In genomic region chr20:38034108-38034649, GRCh38 we compare ENCODE assay signal across 7 cellular contexts. TPM values are rescaled to one million over a fixed set of nuclear protein-coding genes. Genes with fewer than 3 reads are reported as not detected.
DNase-seq lines count a peak whose midpoint lies in the region; ATAC-seq lines count a peak whose summit lies in the region.

No MANE protein-coding gene starts in this region.

- H3K4me2 ChIP-seq in Karpas-422 (ENCODE audit: low read depth, low read length, poor library complexity, severe bottlenecking) = peak overlapping the region; percentile 96

- H3K79me2 ChIP-seq in Karpas-422 (ENCODE audit: low read length) = peaks cover 100% of the 10 kb centered on the region

- H3K36me3 ChIP-seq in Karpas-422 (ENCODE audit: insufficient read depth, low read length) = peaks cover 22% of the 10 kb centered on the region; the same call in 1 of the 2 replicates

- peak overlapping the region; percentile 42; the same call in 1 of the 2 replicates for H3K27ac ChIP-seq in Karpas-422 (ENCODE audit: low read length)

- peak overlapping the region; percentile 96 for H3K4me3 ChIP-seq in Karpas-422 (ENCODE audit: low read length)
- H3K4me3 ChIP-seq in mononuclear cell (ENCODE audit: low read length) = peak overlapping the region; percentile 76

- H4K20me1 ChIP-seq in Karpas-422 (ENCODE audit: insufficient read depth, low read depth, low read length) = peaks cover 4% of the 10 kb centered on the region; the same call in 1 of the 2 replicates

- peaks cover 47% of the 10 kb centered on the region for H3K4me1 ChIP-seq in Karpas-422 (ENCODE audit: low read length)
- peaks cover 39% of the 10 kb centered on the region for H3K4me1 ChIP-seq in mononuclear cell (ENCODE audit: insufficient read depth, low read length)

- H3K9me2 ChIP-seq in Karpas-422 (replicated peaks; ENCODE audit: insufficient read depth, low read length) = no peaks in the 10 kb centered on the region

- H3K27me3 ChIP-seq in Karpas-422 (ENCODE audit: low read length) = no peaks in the 10 kb centered on the region
- no peaks in the 10 kb centered on the region for H3K27me3 ChIP-seq in mononuclear cell (ENCODE audit: insufficient read depth, low read length)

- H3K9me3 ChIP-seq in Karpas-422 (ENCODE audit: low read length) (no peaks in the 10 kb centered on the region), mononuclear cell (ENCODE audit: low read depth, low read length) (no peaks in the 10 kb centered on the region)

- H2AFZ ChIP-seq in Karpas-422 (ENCODE audit: low read length) = peak overlapping the region; percentile 82; the same call in 1 of the 2 replicates

- peak overlapping the region; percentile 98 for H3K9ac ChIP-seq in Karpas-422 (ENCODE audit: low read length)

- ATAC-seq in GM19372 (IDR thresholded peaks at IDR 0.05; ENCODE audit: low read depth, unreplicated experiment) = peak; percentile 17

- no peak for DNase-seq in Karpas-422
- DNase-seq in cerebellar cortex (ENCODE audit: low spot score) = peak; percentile 14
- no peak for DNase-seq in stimulated activated naive CD4-positive, alpha-beta T cell treated with Interleukin-2 at 50 U/mL for 16 hours (lab: John Stamatoyannopoulos, UW)
- no peak for DNase-seq in GM19240 (ENCODE audit: insufficient read length, low spot score)
- no peak for DNase-seq in AG08395 (ENCODE audit: low spot score)

RNA-seq across cellular contexts. Expression of gene RPRD1B, which starts 0.6 kb away (rescaled TPM):
- 20.3 and 68.2 TPM in 2 replicates for total RNA-seq in Karpas-422 (2014; rRNA removed; shearing (Covaris generic); ENCODE audit: low replicate concordance)
- total RNA-seq in mononuclear cell = 69.2 TPM

RNA-seq across cellular contexts. Expression of gene TTI1, which starts 0.9 kb away (rescaled TPM):
- total RNA-seq in Karpas-422 (2014; rRNA removed; shearing (Covaris generic); ENCODE audit: low replicate concordance) = 22.7 and 38.3 TPM in 2 replicates
- total RNA-seq in mononuclear cell = 14.3 TPM
